ENCODE assay signal across 3 cellular contexts in the genomic region with DNA sequence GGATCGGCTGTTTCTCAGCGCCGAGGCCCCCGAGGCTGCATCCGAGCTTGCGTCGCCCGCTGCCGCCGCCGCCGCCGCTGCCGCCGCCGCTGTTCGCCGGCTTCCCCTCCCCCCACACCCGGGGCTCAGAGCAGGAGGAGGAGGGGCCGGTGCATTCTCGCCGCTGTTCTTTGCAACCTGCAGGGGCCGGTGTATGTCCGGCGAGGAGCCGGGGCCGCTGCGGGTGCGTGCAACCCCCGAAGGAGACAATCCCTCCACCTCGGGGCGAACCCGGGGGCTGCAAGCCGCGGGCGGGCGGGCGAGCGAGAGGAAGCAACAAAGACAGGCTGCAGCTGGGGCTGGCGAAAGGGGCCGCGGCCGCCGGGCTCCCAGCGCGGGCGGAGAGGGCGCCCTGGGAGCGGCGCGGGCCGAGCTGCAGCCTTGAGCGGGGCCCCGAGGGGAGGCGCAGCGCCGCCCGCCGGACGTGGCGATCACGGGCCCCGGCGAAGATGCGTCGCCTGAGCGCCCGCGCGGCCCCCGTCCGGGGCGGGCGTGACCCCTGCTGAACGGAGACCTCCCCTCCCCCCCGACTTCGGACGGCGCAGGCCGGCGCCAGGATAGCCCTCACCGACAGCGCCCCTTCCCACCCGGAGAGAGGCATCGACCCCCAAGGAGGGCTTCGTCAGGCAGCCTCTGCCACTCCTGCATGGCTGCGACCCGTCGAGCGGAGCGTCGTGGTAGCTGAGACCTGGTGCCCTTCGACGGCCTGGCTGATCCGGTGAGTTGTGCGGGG.
TF ChIP-seq lines count a peak whose summit lies in the region.

No MANE protein-coding gene starts in this region.

TF ChIP-seq in GM23338, 12 proteins besides CTCF, POLR2A, EP300 and RAD21 (continues in another document):
- TF ChIP-seq EZH2 (IDR thresholded peaks at IDR 0.05; ENCODE audit: low read depth, unreplicated experiment), result peak; percentile 31
- no peak for TF ChIP-seq POLR2AphosphoS5 (IDR thresholded peaks at IDR 0.05; ENCODE audit: low read depth)
- TF ChIP-seq NANOG (IDR thresholded peaks at IDR 0.05; ENCODE audit: borderline replicate concordance), result no peak
- TF ChIP-seq ZNF331 (CRISPR knock-in tag; IDR thresholded peaks at IDR 0.05; ENCODE audit: low read depth), result no peak
- TF ChIP-seq CREB1 (CRISPR knock-in tag; IDR thresholded peaks at IDR 0.05; ENCODE audit: low read depth), result peak; percentile 7; the same call in 1 of the 2 replicates
- TF ChIP-seq, protein P1, sequence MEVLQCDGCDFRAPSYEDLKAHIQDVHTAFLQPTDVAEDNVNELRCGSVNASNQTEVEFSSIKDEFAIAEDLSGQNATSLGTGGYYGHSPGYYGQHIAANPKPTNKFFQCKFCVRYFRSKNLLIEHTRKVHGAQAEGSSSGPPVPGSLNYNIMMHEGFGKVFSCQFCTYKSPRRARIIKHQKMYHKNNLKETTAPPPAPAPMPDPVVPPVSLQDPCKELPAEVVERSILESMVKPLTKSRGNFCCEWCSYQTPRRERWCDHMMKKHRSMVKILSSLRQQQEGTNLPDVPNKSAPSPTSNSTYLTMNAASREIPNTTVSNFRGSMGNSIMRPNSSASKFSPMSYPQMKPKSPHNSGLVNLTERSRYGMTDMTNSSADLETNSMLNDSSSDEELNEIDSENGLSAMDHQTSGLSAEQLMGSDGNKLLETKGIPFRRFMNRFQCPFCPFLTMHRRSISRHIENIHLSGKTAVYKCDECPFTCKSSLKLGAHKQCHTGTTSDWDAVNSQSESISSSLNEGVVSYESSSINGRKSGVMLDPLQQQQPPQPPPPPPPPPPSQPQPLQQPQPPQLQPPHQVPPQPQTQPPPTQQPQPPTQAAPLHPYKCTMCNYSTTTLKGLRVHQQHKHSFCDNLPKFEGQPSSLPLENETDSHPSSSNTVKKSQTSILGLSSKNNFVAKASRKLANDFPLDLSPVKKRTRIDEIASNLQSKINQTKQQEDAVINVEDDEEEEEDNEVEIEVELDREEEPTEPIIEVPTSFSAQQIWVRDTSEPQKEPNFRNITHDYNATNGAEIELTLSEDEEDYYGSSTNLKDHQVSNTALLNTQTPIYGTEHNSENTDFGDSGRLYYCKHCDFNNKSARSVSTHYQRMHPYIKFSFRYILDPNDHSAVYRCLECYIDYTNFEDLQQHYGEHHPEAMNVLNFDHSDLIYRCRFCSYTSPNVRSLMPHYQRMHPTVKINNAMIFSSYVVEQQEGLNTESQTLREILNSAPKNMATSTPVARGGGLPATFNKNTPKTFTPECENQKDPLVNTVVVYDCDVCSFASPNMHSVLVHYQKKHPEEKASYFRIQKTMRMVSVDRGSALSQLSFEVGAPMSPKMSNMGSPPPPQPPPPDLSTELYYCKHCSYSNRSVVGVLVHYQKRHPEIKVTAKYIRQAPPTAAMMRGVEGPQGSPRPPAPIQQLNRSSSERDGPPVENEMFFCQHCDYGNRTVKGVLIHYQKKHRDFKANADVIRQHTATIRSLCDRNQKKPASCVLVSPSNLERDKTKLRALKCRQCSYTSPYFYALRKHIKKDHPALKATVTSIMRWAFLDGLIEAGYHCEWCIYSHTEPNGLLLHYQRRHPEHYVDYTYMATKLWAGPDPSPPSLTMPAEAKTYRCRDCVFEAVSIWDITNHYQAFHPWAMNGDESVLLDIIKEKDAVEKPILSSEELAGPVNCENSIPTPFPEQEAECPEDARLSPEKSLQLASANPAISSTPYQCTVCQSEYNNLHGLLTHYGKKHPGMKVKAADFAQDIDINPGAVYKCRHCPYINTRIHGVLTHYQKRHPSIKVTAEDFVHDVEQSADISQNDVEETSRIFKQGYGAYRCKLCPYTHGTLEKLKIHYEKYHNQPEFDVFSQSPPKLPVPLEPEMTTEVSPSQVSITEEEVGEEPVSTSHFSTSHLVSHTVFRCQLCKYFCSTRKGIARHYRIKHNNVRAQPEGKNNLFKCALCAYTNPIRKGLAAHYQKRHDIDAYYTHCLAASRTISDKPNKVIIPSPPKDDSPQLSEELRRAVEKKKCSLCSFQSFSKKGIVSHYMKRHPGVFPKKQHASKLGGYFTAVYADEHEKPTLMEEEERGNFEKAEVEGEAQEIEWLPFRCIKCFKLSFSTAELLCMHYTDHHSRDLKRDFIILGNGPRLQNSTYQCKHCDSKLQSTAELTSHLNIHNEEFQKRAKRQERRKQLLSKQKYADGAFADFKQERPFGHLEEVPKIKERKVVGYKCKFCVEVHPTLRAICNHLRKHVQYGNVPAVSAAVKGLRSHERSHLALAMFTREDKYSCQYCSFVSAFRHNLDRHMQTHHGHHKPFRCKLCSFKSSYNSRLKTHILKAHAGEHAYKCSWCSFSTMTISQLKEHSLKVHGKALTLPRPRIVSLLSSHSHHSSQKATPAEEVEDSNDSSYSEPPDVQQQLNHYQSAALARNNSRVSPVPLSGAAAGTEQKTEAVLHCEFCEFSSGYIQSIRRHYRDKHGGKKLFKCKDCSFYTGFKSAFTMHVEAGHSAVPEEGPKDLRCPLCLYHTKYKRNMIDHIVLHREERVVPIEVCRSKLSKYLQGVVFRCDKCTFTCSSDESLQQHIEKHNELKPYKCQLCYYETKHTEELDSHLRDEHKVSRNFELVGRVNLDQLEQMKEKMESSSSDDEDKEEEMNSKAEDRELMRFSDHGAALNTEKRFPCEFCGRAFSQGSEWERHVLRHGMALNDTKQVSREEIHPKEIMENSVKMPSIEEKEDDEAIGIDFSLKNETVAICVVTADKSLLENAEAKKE (CRISPR knock-in tag; IDR thresholded peaks at IDR 0.05), result no peak

TF ChIP-seq in WTC11, 78 proteins besides CTCF, POLR2A, EP300 and RAD21 (continues in another document):
- TF ChIP-seq, protein P2, sequence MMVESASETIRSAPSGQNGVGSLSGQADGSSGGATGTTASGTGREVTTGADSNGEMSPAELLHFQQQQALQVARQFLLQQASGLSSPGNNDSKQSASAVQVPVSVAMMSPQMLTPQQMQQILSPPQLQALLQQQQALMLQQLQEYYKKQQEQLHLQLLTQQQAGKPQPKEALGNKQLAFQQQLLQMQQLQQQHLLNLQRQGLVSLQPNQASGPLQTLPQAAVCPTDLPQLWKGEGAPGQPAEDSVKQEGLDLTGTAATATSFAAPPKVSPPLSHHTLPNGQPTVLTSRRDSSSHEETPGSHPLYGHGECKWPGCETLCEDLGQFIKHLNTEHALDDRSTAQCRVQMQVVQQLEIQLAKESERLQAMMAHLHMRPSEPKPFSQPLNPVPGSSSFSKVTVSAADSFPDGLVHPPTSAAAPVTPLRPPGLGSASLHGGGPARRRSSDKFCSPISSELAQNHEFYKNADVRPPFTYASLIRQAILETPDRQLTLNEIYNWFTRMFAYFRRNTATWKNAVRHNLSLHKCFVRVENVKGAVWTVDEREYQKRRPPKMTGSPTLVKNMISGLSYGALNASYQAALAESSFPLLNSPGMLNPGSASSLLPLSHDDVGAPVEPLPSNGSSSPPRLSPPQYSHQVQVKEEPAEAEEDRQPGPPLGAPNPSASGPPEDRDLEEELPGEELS (CRISPR knock-in tag; IDR thresholded peaks at IDR 0.05), result 0 out of 2 replicates have a peak, but pooled peaks have one; percentile 37
- TF ChIP-seq CREM (CRISPR knock-in tag; IDR thresholded peaks at IDR 0.05), result no peak
- no peak for TF ChIP-seq SP1 (CRISPR knock-in tag; conservative IDR thresholded peaks at IDR 0.05)
- no peak for TF ChIP-seq ELF4 (CRISPR knock-in tag; IDR thresholded peaks at IDR 0.05; ENCODE audit: low read depth)
- TF ChIP-seq, protein P3, sequence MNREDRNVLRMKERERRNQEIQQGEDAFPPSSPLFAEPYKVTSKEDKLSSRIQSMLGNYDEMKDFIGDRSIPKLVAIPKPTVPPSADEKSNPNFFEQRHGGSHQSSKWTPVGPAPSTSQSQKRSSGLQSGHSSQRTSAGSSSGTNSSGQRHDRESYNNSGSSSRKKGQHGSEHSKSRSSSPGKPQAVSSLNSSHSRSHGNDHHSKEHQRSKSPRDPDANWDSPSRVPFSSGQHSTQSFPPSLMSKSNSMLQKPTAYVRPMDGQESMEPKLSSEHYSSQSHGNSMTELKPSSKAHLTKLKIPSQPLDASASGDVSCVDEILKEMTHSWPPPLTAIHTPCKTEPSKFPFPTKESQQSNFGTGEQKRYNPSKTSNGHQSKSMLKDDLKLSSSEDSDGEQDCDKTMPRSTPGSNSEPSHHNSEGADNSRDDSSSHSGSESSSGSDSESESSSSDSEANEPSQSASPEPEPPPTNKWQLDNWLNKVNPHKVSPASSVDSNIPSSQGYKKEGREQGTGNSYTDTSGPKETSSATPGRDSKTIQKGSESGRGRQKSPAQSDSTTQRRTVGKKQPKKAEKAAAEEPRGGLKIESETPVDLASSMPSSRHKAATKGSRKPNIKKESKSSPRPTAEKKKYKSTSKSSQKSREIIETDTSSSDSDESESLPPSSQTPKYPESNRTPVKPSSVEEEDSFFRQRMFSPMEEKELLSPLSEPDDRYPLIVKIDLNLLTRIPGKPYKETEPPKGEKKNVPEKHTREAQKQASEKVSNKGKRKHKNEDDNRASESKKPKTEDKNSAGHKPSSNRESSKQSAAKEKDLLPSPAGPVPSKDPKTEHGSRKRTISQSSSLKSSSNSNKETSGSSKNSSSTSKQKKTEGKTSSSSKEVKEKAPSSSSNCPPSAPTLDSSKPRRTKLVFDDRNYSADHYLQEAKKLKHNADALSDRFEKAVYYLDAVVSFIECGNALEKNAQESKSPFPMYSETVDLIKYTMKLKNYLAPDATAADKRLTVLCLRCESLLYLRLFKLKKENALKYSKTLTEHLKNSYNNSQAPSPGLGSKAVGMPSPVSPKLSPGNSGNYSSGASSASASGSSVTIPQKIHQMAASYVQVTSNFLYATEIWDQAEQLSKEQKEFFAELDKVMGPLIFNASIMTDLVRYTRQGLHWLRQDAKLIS (CRISPR knock-in tag; IDR thresholded peaks at IDR 0.05; ENCODE audit: borderline replicate concordance), result no peak
- TF ChIP-seq ZNF423 (CRISPR knock-in tag; IDR thresholded peaks at IDR 0.05), result 0 out of 2 replicates have a peak, but pooled peaks have one; percentile 8
- no peak for TF ChIP-seq ZBTB21 (CRISPR knock-in tag; IDR thresholded peaks at IDR 0.05; ENCODE audit: borderline replicate concordance)

TF ChIP-seq in HepG2, 621 proteins besides CTCF, POLR2A, EP300 and RAD21 (continues in another document):
- TF ChIP-seq, protein P4, sequence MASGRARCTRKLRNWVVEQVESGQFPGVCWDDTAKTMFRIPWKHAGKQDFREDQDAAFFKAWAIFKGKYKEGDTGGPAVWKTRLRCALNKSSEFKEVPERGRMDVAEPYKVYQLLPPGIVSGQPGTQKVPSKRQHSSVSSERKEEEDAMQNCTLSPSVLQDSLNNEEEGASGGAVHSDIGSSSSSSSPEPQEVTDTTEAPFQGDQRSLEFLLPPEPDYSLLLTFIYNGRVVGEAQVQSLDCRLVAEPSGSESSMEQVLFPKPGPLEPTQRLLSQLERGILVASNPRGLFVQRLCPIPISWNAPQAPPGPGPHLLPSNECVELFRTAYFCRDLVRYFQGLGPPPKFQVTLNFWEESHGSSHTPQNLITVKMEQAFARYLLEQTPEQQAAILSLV (CRISPR knock-in tag; IDR thresholded peaks at IDR 0.05; ENCODE audit: borderline replicate concordance), result peak; percentile 41; the same call in 1 of the 2 replicates
- TF ChIP-seq FOSL2 (CRISPR knock-in tag; IDR thresholded peaks at IDR 0.05) (0 out of 2 replicates have a peak, but pooled peaks have one; percentile 9), NFKB2 (CRISPR knock-in tag; IDR thresholded peaks at IDR 0.05; ENCODE audit: borderline replicate concordance) (peak; percentile 56; the same call in 1 of the 2 replicates), PHB2 (IDR thresholded peaks at IDR 0.05; ENCODE audit: partially characterized antibody) (no peak), PRMT3 (CRISPR knock-in tag; IDR thresholded peaks at IDR 0.05; ENCODE audit: borderline replicate concordance, low read depth) (no peak), ATF7-NPFF (CRISPR knock-in tag; IDR thresholded peaks at IDR 0.05; ENCODE audit: low read depth) (peak; percentile 70), ZNF282 (IDR thresholded peaks at IDR 0.05; ENCODE audit: partially characterized antibody) (no peak), SALL2 (CRISPR knock-in tag; IDR thresholded peaks at IDR 0.05) (peak; percentile 56; the same call in 1 of the 2 replicates), JDP2 (CRISPR knock-in tag; IDR thresholded peaks at IDR 0.05; ENCODE audit: borderline replicate concordance) (no peak)
- TF ChIP-seq, protein P5, sequence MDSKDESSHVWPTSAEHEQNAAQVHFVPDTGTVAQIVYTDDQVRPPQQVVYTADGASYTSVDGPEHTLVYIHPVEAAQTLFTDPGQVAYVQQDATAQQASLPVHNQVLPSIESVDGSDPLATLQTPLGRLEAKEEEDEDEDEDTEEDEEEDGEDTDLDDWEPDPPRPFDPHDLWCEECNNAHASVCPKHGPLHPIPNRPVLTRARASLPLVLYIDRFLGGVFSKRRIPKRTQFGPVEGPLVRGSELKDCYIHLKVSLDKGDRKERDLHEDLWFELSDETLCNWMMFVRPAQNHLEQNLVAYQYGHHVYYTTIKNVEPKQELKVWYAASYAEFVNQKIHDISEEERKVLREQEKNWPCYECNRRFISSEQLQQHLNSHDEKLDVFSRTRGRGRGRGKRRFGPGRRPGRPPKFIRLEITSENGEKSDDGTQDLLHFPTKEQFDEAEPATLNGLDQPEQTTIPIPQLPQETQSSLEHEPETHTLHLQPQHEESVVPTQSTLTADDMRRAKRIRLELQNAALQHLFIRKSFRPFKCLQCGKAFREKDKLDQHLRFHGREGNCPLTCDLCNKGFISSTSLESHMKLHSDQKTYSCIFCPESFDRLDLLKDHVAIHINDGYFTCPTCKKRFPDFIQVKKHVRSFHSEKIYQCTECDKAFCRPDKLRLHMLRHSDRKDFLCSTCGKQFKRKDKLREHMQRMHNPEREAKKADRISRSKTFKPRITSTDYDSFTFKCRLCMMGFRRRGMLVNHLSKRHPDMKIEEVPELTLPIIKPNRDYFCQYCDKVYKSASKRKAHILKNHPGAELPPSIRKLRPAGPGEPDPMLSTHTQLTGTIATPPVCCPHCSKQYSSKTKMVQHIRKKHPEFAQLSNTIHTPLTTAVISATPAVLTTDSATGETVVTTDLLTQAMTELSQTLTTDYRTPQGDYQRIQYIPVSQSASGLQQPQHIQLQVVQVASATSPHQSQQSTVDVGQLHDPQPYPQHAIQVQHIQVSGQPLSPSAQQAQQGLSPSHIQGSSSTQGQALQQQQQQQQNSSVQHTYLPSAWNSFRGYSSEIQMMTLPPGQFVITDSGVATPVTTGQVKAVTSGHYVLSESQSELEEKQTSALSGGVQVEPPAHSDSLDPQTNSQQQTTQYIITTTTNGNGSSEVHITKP (CRISPR knock-in tag; IDR thresholded peaks at IDR 0.05; ENCODE audit: low read depth), result no peak
- TF ChIP-seq, protein P6, sequence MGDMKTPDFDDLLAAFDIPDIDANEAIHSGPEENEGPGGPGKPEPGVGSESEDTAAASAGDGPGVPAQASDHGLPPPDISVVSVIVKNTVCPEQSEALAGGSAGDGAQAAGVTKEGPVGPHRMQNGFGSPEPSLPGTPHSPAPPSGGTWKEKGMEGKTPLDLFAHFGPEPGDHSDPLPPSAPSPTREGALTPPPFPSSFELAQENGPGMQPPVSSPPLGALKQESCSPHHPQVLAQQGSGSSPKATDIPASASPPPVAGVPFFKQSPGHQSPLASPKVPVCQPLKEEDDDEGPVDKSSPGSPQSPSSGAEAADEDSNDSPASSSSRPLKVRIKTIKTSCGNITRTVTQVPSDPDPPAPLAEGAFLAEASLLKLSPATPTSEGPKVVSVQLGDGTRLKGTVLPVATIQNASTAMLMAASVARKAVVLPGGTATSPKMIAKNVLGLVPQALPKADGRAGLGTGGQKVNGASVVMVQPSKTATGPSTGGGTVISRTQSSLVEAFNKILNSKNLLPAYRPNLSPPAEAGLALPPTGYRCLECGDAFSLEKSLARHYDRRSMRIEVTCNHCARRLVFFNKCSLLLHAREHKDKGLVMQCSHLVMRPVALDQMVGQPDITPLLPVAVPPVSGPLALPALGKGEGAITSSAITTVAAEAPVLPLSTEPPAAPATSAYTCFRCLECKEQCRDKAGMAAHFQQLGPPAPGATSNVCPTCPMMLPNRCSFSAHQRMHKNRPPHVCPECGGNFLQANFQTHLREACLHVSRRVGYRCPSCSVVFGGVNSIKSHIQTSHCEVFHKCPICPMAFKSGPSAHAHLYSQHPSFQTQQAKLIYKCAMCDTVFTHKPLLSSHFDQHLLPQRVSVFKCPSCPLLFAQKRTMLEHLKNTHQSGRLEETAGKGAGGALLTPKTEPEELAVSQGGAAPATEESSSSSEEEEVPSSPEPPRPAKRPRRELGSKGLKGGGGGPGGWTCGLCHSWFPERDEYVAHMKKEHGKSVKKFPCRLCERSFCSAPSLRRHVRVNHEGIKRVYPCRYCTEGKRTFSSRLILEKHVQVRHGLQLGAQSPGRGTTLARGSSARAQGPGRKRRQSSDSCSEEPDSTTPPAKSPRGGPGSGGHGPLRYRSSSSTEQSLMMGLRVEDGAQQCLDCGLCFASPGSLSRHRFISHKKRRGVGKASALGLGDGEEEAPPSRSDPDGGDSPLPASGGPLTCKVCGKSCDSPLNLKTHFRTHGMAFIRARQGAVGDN (CRISPR knock-in tag; IDR thresholded peaks at IDR 0.05), result peak; percentile 82
